27 cellular contexts compared by ENCODE assay signal in genomic region chr16:83619381-83620150, GRCh38.
DNase-seq lines count a peak whose midpoint lies in the region; FAIRE-seq and TF ChIP-seq lines count a peak whose summit lies in the region.
"Had no signal": no experiment of that assay in that cellular context is flagged by ENCODE, and none has a peak within 500 bp of the region (broad histone marks: within the 10 kb centered on the region; RNA-seq: fewer than 3 reads in every experiment).

No MANE protein-coding gene starts in this region.

- intact Hi-C loops in stomach (cut with DNase I; ENCODE audit: low total_unique reads) = no loop called here

- TF ChIP-seq EP300 in stomach (IDR thresholded peaks at IDR 0.05) = no peak

- H3K4me1 ChIP-seq in stomach (no peaks in the 10 kb centered on the region), small intestine (ENCODE audit: control insufficient read depth in 2 of 2, insufficient read depth in 1 of 2, low read depth in 1 of 2, low read length in 1 of 2) (no peaks in the 10 kb centered on the region)
- H3K4me1 ChIP-seq: colonic mucosa, lower lobe of right lung, pancreas, spleen, transverse colon had no signal

- FAIRE-seq in small intestine (lab: Jason Lieb, UNC) = no peak
- FAIRE-seq: GM12892, kidney, pancreas had no signal

- TF ChIP-seq CTCF in stomach (IDR thresholded peaks at IDR 0.05) = no peak

- TF ChIP-seq POLR2A in stomach (IDR thresholded peaks at IDR 0.05) = no peak

- WGBS in stomach, 5 donors = 52 to 60% (median 58%) methylated on average over 12 of the region's 12 CpGs
- WGBS in small intestine, 3 donors = 54 to 65% (median 61%) methylated on average over 12 of the region's 12 CpGs

- peaks cover 0 to 5% (median 0%) of the 10 kb centered on the region in 3 donors for H3K27me3 ChIP-seq in stomach
- H3K27me3 ChIP-seq in small intestine (ENCODE audit: control insufficient read depth in 2 of 2, insufficient read depth in 2 of 2, low read length in 2 of 2) = no peaks in the 10 kb centered on the region
- H3K27me3 ChIP-seq: cardiac muscle cell, colonic mucosa, transverse colon had no signal

- no peak overlapping the region for H3K4me3 ChIP-seq in stomach
- H3K4me3 ChIP-seq in small intestine (ENCODE audit: low read depth in 1 of 2, low read length in 2 of 2) = no peak overlapping the region
- H3K4me3 ChIP-seq: cardiac muscle cell, colonic mucosa, lower lobe of right lung, pancreas, spleen, transverse colon had no signal

- no peaks in the 10 kb centered on the region for H3K36me3 ChIP-seq in stomach
- H3K36me3 ChIP-seq in small intestine (ENCODE audit: control insufficient read depth in 2 of 2, insufficient read depth in 2 of 2, low read length in 2 of 2) = no peaks in the 10 kb centered on the region
- H3K36me3 ChIP-seq: cardiac muscle cell, colonic mucosa, lower lobe of right lung, pancreas, spleen, transverse colon had no signal

- H3K9me3 ChIP-seq in stomach = no peaks in the 10 kb centered on the region
- no peaks in the 10 kb centered on the region for H3K9me3 ChIP-seq in small intestine (ENCODE audit: control insufficient read depth, low read depth)
- H3K9me3 ChIP-seq: colonic mucosa, lower lobe of right lung, pancreas, spleen, transverse colon had no signal

- DNase-seq in SHP77 treated with DMSO at 0.1 percent for 48 hours (lab: John Stamatoyannopoulos, UW) (peak; percentile 16), SHP77 (lab: John Stamatoyannopoulos, UW) (no peak), MV-4-11 (lab: John Stamatoyannopoulos, UW) (peak; percentile 46), RPMI7951 (ENCODE audit: low read depth) (peak; percentile 77), stomach (no peak), small intestine (no peak), EL (no peak)
- DNase-seq: activated CD4-positive, alpha-beta T cell treated with anti-CD3 and anti-CD28 coated beads for 1 hour; activated effector memory CD4-positive, alpha-beta T cell treated with Interleukin-2 at 50 U/mL for 16 hours; activated naive CD8-positive, alpha-beta T cell treated with anti-CD3 and anti-CD28 coated beads for 36 hours; activated T-cell treated with anti-CD3 and anti-CD28 coated beads for 4 hours; aorta; colonic mucosa; COR-L47; effector memory CD4-positive, alpha-beta T cell; erythroblast; GOT3; kidney; lower lobe of right lung; NCI-H2107; NCI-H526; pancreas; retina; spleen; transverse colon had no signal

- H3K27ac ChIP-seq in stomach = no peak overlapping the region
- H3K27ac ChIP-seq in small intestine (ENCODE audit: low read depth in 1 of 2, low read length in 1 of 2) = no peak overlapping the region
- H3K27ac ChIP-seq: cardiac muscle cell, colonic mucosa, lower lobe of right lung, pancreas, spleen, transverse colon had no signal

Comparison
In these comparisons a context has a peak if more than half of its experiments do, and no peak if none do; other contexts are left out.
1. DNase-seq: peak in SHP77 treated with DMSO at 0.1 percent for 48 hours (single experiment), MV-4-11 (single experiment) and RPMI7951 (single experiment); none in SHP77 (0 of 2), stomach (single experiment), small intestine (single experiment) and EL (single experiment).